ENCODE assay signal across 2 cellular contexts in the genomic region with DNA sequence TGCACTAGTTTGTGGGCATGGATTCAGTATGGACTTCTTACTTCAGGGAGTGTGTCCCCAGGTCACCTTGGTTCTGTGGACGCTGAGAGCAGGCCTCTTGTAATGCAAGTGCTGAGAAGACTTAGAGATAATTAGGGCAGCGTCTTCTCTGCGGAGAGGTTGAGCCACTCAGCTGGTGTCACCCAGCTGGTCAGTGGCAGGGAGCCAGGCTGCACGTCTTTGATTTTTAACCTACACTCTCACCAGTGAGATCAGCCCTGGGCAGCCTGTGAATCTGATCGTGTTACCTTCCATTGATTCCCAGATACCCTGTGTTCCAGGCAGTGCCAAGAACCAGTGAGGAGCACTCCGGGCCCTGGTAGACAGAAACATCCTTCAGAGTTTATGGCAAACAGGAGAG.
TF ChIP-seq lines count a peak whose summit lies in the region.

No MANE protein-coding gene starts in this region.

TF ChIP-seq in liver, 16 proteins besides CTCF, POLR2A, EP300 and RAD21 (continued from another document):
- TF ChIP-seq, protein P1, sequence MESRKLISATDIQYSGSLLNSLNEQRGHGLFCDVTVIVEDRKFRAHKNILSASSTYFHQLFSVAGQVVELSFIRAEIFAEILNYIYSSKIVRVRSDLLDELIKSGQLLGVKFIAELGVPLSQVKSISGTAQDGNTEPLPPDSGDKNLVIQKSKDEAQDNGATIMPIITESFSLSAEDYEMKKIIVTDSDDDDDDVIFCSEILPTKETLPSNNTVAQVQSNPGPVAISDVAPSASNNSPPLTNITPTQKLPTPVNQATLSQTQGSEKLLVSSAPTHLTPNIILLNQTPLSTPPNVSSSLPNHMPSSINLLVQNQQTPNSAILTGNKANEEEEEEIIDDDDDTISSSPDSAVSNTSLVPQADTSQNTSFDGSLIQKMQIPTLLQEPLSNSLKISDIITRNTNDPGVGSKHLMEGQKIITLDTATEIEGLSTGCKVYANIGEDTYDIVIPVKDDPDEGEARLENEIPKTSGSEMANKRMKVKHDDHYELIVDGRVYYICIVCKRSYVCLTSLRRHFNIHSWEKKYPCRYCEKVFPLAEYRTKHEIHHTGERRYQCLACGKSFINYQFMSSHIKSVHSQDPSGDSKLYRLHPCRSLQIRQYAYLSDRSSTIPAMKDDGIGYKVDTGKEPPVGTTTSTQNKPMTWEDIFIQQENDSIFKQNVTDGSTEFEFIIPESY (IDR thresholded peaks at IDR 0.05): no peak
- TF ChIP-seq TAF1 (conservative IDR thresholded peaks at IDR 0.05) (no peak), SP1 (IDR thresholded peaks at IDR 0.05) (no peak), NR2F2 (IDR thresholded peaks at IDR 0.05) (no peak), FOXA2 (IDR thresholded peaks at IDR 0.05) (no peak), HNF4A (conservative IDR thresholded peaks at IDR 0.05) (no peak), HNF4G (IDR thresholded peaks at IDR 0.05) (no peak)
- TF ChIP-seq, protein P2, sequence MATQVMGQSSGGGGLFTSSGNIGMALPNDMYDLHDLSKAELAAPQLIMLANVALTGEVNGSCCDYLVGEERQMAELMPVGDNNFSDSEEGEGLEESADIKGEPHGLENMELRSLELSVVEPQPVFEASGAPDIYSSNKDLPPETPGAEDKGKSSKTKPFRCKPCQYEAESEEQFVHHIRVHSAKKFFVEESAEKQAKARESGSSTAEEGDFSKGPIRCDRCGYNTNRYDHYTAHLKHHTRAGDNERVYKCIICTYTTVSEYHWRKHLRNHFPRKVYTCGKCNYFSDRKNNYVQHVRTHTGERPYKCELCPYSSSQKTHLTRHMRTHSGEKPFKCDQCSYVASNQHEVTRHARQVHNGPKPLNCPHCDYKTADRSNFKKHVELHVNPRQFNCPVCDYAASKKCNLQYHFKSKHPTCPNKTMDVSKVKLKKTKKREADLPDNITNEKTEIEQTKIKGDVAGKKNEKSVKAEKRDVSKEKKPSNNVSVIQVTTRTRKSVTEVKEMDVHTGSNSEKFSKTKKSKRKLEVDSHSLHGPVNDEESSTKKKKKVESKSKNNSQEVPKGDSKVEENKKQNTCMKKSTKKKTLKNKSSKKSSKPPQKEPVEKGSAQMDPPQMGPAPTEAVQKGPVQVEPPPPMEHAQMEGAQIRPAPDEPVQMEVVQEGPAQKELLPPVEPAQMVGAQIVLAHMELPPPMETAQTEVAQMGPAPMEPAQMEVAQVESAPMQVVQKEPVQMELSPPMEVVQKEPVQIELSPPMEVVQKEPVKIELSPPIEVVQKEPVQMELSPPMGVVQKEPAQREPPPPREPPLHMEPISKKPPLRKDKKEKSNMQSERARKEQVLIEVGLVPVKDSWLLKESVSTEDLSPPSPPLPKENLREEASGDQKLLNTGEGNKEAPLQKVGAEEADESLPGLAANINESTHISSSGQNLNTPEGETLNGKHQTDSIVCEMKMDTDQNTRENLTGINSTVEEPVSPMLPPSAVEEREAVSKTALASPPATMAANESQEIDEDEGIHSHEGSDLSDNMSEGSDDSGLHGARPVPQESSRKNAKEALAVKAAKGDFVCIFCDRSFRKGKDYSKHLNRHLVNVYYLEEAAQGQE (IDR thresholded peaks at IDR 0.05): no peak

TF ChIP-seq in HepG2, 621 proteins besides CTCF, POLR2A, EP300 and RAD21 (continued from another document):
- TF ChIP-seq, protein P3, sequence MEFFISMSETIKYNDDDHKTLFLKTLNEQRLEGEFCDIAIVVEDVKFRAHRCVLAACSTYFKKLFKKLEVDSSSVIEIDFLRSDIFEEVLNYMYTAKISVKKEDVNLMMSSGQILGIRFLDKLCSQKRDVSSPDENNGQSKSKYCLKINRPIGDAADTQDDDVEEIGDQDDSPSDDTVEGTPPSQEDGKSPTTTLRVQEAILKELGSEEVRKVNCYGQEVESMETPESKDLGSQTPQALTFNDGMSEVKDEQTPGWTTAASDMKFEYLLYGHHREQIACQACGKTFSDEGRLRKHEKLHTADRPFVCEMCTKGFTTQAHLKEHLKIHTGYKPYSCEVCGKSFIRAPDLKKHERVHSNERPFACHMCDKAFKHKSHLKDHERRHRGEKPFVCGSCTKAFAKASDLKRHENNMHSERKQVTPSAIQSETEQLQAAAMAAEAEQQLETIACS (CRISPR knock-in tag; IDR thresholded peaks at IDR 0.05): no peak
- TF ChIP-seq ZNF616 (CRISPR knock-in tag; IDR thresholded peaks at IDR 0.05; ENCODE audit: low read depth): no peak
- TF ChIP-seq, protein P4, sequence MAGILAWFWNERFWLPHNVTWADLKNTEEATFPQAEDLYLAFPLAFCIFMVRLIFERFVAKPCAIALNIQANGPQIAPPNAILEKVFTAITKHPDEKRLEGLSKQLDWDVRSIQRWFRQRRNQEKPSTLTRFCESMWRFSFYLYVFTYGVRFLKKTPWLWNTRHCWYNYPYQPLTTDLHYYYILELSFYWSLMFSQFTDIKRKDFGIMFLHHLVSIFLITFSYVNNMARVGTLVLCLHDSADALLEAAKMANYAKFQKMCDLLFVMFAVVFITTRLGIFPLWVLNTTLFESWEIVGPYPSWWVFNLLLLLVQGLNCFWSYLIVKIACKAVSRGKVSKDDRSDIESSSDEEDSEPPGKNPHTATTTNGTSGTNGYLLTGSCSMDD (CRISPR knock-in tag; IDR thresholded peaks at IDR 0.05): no peak
- TF ChIP-seq, protein P5, sequence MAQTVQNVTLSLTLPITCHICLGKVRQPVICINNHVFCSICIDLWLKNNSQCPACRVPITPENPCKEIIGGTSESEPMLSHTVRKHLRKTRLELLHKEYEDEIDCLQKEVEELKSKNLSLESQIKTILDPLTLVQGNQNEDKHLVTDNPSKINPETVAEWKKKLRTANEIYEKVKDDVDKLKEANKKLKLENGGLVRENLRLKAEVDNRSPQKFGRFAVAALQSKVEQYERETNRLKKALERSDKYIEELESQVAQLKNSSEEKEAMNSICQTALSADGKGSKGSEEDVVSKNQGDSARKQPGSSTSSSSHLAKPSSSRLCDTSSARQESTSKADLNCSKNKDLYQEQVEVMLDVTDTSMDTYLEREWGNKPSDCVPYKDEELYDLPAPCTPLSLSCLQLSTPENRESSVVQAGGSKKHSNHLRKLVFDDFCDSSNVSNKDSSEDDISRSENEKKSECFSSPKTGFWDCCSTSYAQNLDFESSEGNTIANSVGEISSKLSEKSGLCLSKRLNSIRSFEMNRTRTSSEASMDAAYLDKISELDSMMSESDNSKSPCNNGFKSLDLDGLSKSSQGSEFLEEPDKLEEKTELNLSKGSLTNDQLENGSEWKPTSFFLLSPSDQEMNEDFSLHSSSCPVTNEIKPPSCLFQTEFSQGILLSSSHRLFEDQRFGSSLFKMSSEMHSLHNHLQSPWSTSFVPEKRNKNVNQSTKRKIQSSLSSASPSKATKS (CRISPR knock-in tag; IDR thresholded peaks at IDR 0.05): no peak
- TF ChIP-seq SOX5 (CRISPR knock-in tag; IDR thresholded peaks at IDR 0.05; ENCODE audit: borderline replicate concordance): no peak
- TF ChIP-seq SUZ12 (IDR thresholded peaks at IDR 0.05; ENCODE audit: low read depth, low read length): no peak
- no peak for TF ChIP-seq SNAI1 (CRISPR knock-in tag; IDR thresholded peaks at IDR 0.05; ENCODE audit: borderline replicate concordance)
- TF ChIP-seq, protein P6, sequence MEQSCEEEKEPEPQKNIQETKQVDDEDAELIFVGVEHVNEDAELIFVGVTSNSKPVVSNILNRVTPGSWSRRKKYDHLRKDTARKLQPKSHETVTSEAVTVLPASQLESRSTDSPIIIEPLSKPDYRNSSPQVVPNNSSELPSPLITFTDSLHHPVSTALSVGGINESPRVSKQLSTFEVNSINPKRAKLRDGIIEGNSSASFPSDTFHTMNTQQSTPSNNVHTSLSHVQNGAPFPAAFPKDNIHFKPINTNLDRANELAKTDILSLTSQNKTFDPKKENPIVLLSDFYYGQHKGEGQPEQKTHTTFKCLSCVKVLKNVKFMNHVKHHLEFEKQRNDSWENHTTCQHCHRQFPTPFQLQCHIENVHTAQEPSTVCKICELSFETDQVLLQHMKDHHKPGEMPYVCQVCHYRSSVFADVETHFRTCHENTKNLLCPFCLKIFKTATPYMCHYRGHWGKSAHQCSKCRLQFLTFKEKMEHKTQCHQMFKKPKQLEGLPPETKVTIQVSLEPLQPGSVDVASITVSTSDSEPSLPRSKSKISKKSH (CRISPR knock-in tag; IDR thresholded peaks at IDR 0.05; ENCODE audit: borderline replicate concordance): no peak
- TF ChIP-seq ZSCAN9 (CRISPR knock-in tag; IDR thresholded peaks at IDR 0.05; ENCODE audit: borderline replicate concordance): no peak
- no peak for TF ChIP-seq TSC22D2 (CRISPR knock-in tag; IDR thresholded peaks at IDR 0.05; ENCODE audit: borderline replicate concordance)
- TF ChIP-seq FOXA1 (IDR thresholded peaks at IDR 0.05): no peak
- TF ChIP-seq FOXA1 (CRISPR knock-in tag; IDR thresholded peaks at IDR 0.05): no peak
- TF ChIP-seq TAF1 (CRISPR knock-in tag; IDR thresholded peaks at IDR 0.05): no peak
- no peak for TF ChIP-seq KLF12 (CRISPR knock-in tag; IDR thresholded peaks at IDR 0.05; ENCODE audit: borderline replicate concordance)
